In the genomic region with DNA sequence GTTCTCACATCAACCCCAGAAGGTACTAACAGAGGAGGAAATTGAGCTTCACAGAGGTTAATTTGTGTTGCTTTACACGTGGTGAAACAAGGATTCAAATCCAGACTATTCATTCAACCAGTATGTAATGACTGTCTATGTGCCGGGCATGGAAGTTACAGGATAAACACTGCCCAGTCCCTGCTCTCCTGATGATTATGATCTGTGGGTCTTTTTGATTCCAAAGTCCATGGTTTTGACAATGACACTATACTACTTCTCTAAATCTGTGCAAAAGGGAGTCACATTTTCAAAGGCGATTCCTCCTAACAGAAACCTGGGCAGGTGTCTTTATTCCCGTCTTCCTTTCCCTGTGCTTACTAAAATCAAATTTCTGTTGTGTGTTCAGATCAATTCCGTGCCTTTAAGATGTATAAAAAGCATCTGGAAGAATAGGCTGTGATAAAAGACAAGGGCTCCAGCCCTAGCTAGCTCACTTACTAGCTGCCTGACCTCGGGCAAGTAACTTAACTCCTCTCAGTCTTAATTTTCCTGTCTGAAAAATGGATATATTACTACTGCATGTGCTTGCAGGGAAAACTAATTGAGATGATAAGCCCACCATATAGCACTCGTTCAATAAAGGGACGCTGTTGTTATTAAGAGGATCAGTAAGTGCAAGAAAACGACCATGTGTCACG, we compare ENCODE assay signal across 8 cellular contexts. TPM values are rescaled to one million over a fixed set of nuclear protein-coding genes. Genes with fewer than 3 reads are reported as not detected.
DNase-seq lines count a peak whose midpoint lies in the region; ATAC-seq and TF ChIP-seq lines count a peak whose summit lies in the region.

No MANE protein-coding gene starts in this region.

- BruUV-seq in MCF 10A (replicated peaks; lab: Mats Ljungman, UMichigan), result no TSS peak

- peaks cover 18% of the 10 kb centered on the region for H3K4me1 Mint-ChIP-seq in MCF 10A (ENCODE audit: insufficient read depth, unreplicated experiment)

- POLR2A ChIA-PET in MCF 10A (lab: Yijun Ruan, JAX), result interaction anchor here (0.8 to 2.7 kb wide), 4 partner anchors 9 to 71 kb away, joined by 3 to 12 read pairs (median 3); a partner anchor contains a TSS

- CTCF ChIA-PET in MCF 10A (lab: Yijun Ruan, JAX), result interaction anchor here (0.6 to 1.0 kb wide), 4 partner anchors 19 to 344 kb away, joined by 3 to 6 read pairs (median 3); no protein-coding TSS in a partner anchor

- TF ChIP-seq CTCF in right atrium auricular region (IDR thresholded peaks at IDR 0.05) (no peak), MCF 10A (IDR thresholded peaks at IDR 0.05; ENCODE audit: unreplicated experiment) (no peak), body of pancreas (IDR thresholded peaks at IDR 0.05) (no peak)

- H3K4me3 ChIP-seq in right atrium auricular region (peak overlapping the region; percentile 83 to 100), muscle layer of colon (ENCODE audit: low read depth in 1 of 2, low read length in 2 of 2) (peak overlapping the region in 1 of 2 donors; percentile 90), body of pancreas (no peak overlapping the region)

- H3K9me3 ChIP-seq in right atrium auricular region (no peaks in the 10 kb centered on the region), muscle layer of colon (ENCODE audit: low read length) (no peaks in the 10 kb centered on the region), body of pancreas (no peaks in the 10 kb centered on the region)

- H3K9me3 Mint-ChIP-seq in MCF 10A (ENCODE audit: unreplicated experiment), result no peaks in the 10 kb centered on the region

- ATAC-seq in Right ventricle myocardium inferior (no peak), body of pancreas (no peak)

- H3K27ac Mint-ChIP-seq in MCF 10A (ENCODE audit: low read depth, unreplicated experiment), result peak overlapping the region; percentile 80

- no peaks in the 10 kb centered on the region for H3K27me3 Mint-ChIP-seq in MCF 10A (ENCODE audit: insufficient read depth, unreplicated experiment)

- H3K9ac ChIP-seq in muscle layer of colon (ENCODE audit: low read length), result peak overlapping the region; percentile 2

- DNase-seq in right atrium auricular region (ENCODE audit: low spot score), result no peak
- DNase-seq in Right ventricle myocardium inferior (ENCODE audit: missing footprints), result no peak
- DNase-seq in MCF 10A (ENCODE audit: unreplicated experiment), result no peak
- DNase-seq in NCI-H1930 (lab: John Stamatoyannopoulos, UW), result no peak
- no peak for DNase-seq in body of pancreas
- no peak for DNase-seq in SW480 (ENCODE audit: low spot score)
- DNase-seq in HuH-7.5 (ENCODE audit: low spot score), result no peak

- H3K36me3 ChIP-seq in right atrium auricular region (no peaks in the 10 kb centered on the region), muscle layer of colon (ENCODE audit: insufficient read depth, low read length) (no peaks in the 10 kb centered on the region), body of pancreas (replicated peaks in 1 of 2; ENCODE audit: insufficient read depth in 1 of 2, low read depth in 2 of 2) (no peaks in the 10 kb centered on the region)

- H3K27me3 ChIP-seq in right atrium auricular region (no peaks in the 10 kb centered on the region), muscle layer of colon (ENCODE audit: control insufficient read depth in 1 of 2, insufficient read depth in 2 of 2, low read length in 2 of 2) (no peaks in the 10 kb centered on the region), body of pancreas (no peaks in the 10 kb centered on the region)

- H3K4me3 Mint-ChIP-seq in MCF 10A (ENCODE audit: unreplicated experiment), result peak overlapping the region; percentile 99

- intact Hi-C loops in Right ventricle myocardium inferior (cut with DNase I), result no loop called here
- intact Hi-C loops in MCF 10A (cut with micrococcal nuclease), result loop anchor here (5.0 kb wide), 1 partner anchor 272 kb away; a partner anchor contains a TSS
- intact Hi-C loops in body of pancreas (cut with DNase I), result no loop called here

- H3K4me1 ChIP-seq in right atrium auricular region (peaks cover 0 to 22% of the 10 kb centered on the region in 2 donors), muscle layer of colon (ENCODE audit: insufficient read depth, low read length) (peaks cover 23% of the 10 kb centered on the region), body of pancreas (peaks cover 11% of the 10 kb centered on the region)

- peaks cover 7% of the 10 kb centered on the region for H3K36me3 Mint-ChIP-seq in MCF 10A (ENCODE audit: insufficient read depth, unreplicated experiment)

- 7 to 9% methylated on average over 10 of the region's 10 CpGs for WGBS in body of pancreas, 2 donors

- H3K27ac ChIP-seq in right atrium auricular region (no peak overlapping the region), muscle layer of colon (ENCODE audit: low read depth, low read length) (no peak overlapping the region), body of pancreas (no peak overlapping the region)

- no peak for TF ChIP-seq POLR2A in body of pancreas (IDR thresholded peaks at IDR 0.05)

RNA-seq across cellular contexts. Expression of a gene that starts 1.0 kb away (rescaled TPM):
- total RNA-seq in right atrium auricular region (10 to 100 TPM; 20.9 to 22.5 TPM), Right ventricle myocardium inferior (23.9 TPM), MCF 10A (2022) (16.2 and 22.7 TPM in 2 replicates), body of pancreas (10 to 100 TPM; 19.7 to 37.2 TPM)

Comparison
In these comparisons a context has a peak if more than half of its experiments do, and no peak if none do; other contexts are left out.
1. H3K4me3 ChIP-seq: peak in right atrium auricular region (2 of 2); none in body of pancreas (0 of 2).